ENCODE assay signal across 1 cellular context in genomic region chr19:54095859-54096641, GRCh38.
TF ChIP-seq lines count a peak whose summit lies in the region.

No MANE protein-coding gene starts in this region.

TF ChIP-seq in GM12878, 131 proteins besides CTCF, POLR2A, EP300 and RAD21:
- 0 out of 4 replicates have a peak, but pooled peaks of 1 of the 2 experiments have one; percentile 5 for TF ChIP-seq BHLHE40 (IDR thresholded peaks at IDR 0.05; ENCODE audit: borderline replicate concordance in 1 of 2, low read depth in 2 of 2, low read length in 1 of 2)
